ENCODE assay signal across 16 cellular contexts in the genomic region with DNA sequence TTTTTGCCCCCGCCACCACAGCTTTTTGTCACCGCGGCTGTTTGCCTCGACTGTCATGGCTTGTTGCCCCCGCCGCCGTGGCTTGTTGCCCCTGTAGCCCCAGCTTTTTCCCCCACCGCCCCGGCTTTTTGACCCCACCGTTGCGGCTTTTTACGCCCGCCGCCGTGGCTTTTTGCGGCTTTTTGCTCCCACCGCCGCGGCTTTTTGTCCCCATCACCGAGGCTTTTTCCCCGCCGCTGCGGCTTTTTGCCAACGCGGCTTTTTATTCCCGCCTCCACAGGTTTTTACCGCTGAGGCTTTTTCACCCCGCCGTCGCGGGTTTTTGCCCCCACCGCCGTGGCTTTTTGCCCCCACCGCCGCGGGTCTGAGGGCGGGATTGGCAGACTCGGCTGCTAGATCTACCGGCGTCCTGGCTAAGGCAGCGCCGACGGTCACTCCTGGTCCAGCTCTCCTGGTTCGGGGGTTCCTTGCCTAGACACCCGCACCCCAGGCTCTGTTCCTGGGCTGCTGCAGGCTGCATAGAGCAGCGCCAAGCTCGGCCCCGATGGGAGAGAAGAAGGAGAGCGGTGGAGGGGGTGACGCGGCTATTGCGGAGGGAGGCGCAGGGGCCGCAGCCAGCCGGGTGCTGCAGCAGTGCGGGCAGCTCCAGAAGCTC.
DNase-seq lines count a peak whose midpoint lies in the region; ATAC-seq and TF ChIP-seq lines count a peak whose summit lies in the region.
"Had no signal": no experiment of that assay in that cellular context is flagged by ENCODE, and none has a peak within 500 bp of the region (broad histone marks: within the 10 kb centered on the region; RNA-seq: fewer than 3 reads in every experiment).

No MANE protein-coding gene starts in this region.

- peaks cover 9 to 12% (median 10%) of the 10 kb centered on the region in 3 donors for H3K9me3 Mint-ChIP-seq in T-cell

- no peak overlapping the region for H3K4me3 ChIP-seq in SK-N-SH (ENCODE audit: low read depth in 2 of 2, low read length in 1 of 2)
- no peak overlapping the region for H3K4me3 ChIP-seq in BE2C (ENCODE audit: low read depth, low read length)
- H3K4me3 ChIP-seq in upper lobe of right lung: no peak overlapping the region
- H3K4me3 ChIP-seq: BLaER1 treated with 17β-estradiol and CSF1 and Interleukin-3, amounts not matched to agents 10 nM and 100 nM; HAP-1 had no signal

- no peak for TF ChIP-seq RAD21 in SK-N-SH (IDR thresholded peaks at IDR 0.05; ENCODE audit: low read length)

- H3K4me1 ChIP-seq in SK-N-SH (ENCODE audit: control insufficient read depth in 1 of 2, insufficient read depth in 2 of 2, low read depth in 1 of 2, low read length in 1 of 2) (no peaks in the 10 kb centered on the region), BE2C (no peaks in the 10 kb centered on the region), upper lobe of right lung (no peaks in the 10 kb centered on the region)
- H3K4me1 ChIP-seq: BLaER1 treated with 17β-estradiol and CSF1 and Interleukin-3, amounts not matched to agents 10 nM and 100 nM; HAP-1 had no signal

- H3K4me3 Mint-ChIP-seq in T-cell: no peak overlapping the region
- H3K4me3 Mint-ChIP-seq: CD4-positive, CD25-positive, alpha-beta regulatory T cell; HFFc6 had no signal

- CTCF ChIA-PET in SK-N-SH (lab: Yijun Ruan, JAX): no interaction called here
- CTCF ChIA-PET in T-cell (lab: Charles Lee): no interaction called here

- no peak overlapping the region for H3K9ac ChIP-seq in SK-N-SH
- H3K9ac ChIP-seq: BLaER1 treated with 17β-estradiol and CSF1 and Interleukin-3, amounts not matched to agents 10 nM and 100 nM had no signal

- 75% methylated on average over 56 of the region's 56 CpGs for WGBS in SK-N-SH (ENCODE audit: low lambda C conversion rate)

- H4K20me1 ChIP-seq in SK-N-SH (ENCODE audit: insufficient read depth): no peaks in the 10 kb centered on the region
- H4K20me1 ChIP-seq: BLaER1 treated with 17β-estradiol and CSF1 and Interleukin-3, amounts not matched to agents 10 nM and 100 nM had no signal

- H3K36me3 Mint-ChIP-seq in T-cell: peaks cover 4% of the 10 kb centered on the region

- no peaks in the 10 kb centered on the region for H3K27me3 ChIP-seq in SK-N-SH (ENCODE audit: insufficient read depth)
- no peaks in the 10 kb centered on the region for H3K27me3 ChIP-seq in BE2C
- no peaks in the 10 kb centered on the region for H3K27me3 ChIP-seq in upper lobe of right lung

- no peaks in the 10 kb centered on the region for H3K27me3 Mint-ChIP-seq in T-cell
- H3K27me3 Mint-ChIP-seq: CD4-positive, CD25-positive, alpha-beta regulatory T cell had no signal

- POLR2A ChIA-PET in SK-N-SH (lab: Yijun Ruan, JAX): no interaction called here
- POLR2A ChIA-PET in T-cell (lab: Charles Lee): no interaction called here

- H3F3A ChIP-seq in SK-N-SH (replicated peaks; ENCODE audit: insufficient read depth): no peaks in the 10 kb centered on the region

- H3K36me3 ChIP-seq in SK-N-SH (replicated peaks in 1 of 2; ENCODE audit: control insufficient read depth in 1 of 2, insufficient read depth in 2 of 2, low read length in 1 of 2) (no peaks in the 10 kb centered on the region), BE2C (no peaks in the 10 kb centered on the region), upper lobe of right lung (no peaks in the 10 kb centered on the region)
- H3K36me3 ChIP-seq: BLaER1 treated with 17β-estradiol and CSF1 and Interleukin-3, amounts not matched to agents 10 nM and 100 nM; HAP-1 had no signal

- no peak overlapping the region for H3K4me2 ChIP-seq in SK-N-SH
- H3K4me2 ChIP-seq: BLaER1 treated with 17β-estradiol and CSF1 and Interleukin-3, amounts not matched to agents 10 nM and 100 nM had no signal

- ATAC-seq in SK-N-SH treated with all-trans-retinoic acid at 6 μM for 48 hours (no peak), upper lobe of right lung (no peak), HG02571 (IDR thresholded peaks at IDR 0.05; ENCODE audit: unreplicated experiment) (no peak), T-cell (replicated peaks in 1 of 4) (no peak)
- ATAC-seq: HepG2 had no signal

- DNase-seq in SK-N-SH: peak; percentile 1
- DNase-seq in BE2C: peak; percentile 1
- peak; percentile 85 for DNase-seq in mesenteric fat pad (ENCODE audit: low spot score)
- DNase-seq in upper lobe of right lung: peak; percentile 41
- DNase-seq in NCI-H446 (lab: John Stamatoyannopoulos, UW): no peak
- DNase-seq in T-cell: no peak
- DNase-seq: CD4-positive, CD25-positive, alpha-beta regulatory T cell; DMS53; GF-D8; HFFc6 had no signal

- H3K9me3 ChIP-seq in SK-N-SH: peaks cover 3% of the 10 kb centered on the region; the same call in 1 of the 2 replicates
- H3K9me3 ChIP-seq in BE2C: no peaks in the 10 kb centered on the region
- H3K9me3 ChIP-seq in upper lobe of right lung: no peaks in the 10 kb centered on the region
- H3K9me3 ChIP-seq: HAP-1 had no signal

- H2AFZ ChIP-seq in SK-N-SH (ENCODE audit: low read depth): no peak overlapping the region

- no peaks in the 10 kb centered on the region for H3K79me2 ChIP-seq in SK-N-SH (ENCODE audit: insufficient read depth)

- TF ChIP-seq EP300 in SK-N-SH (IDR thresholded peaks at IDR 0.05; ENCODE audit: borderline replicate concordance in 1 of 2, low read depth in 1 of 2, low read length in 1 of 2): no peak

- H3K4me1 Mint-ChIP-seq in T-cell: no peaks in the 10 kb centered on the region
- H3K4me1 Mint-ChIP-seq: CD4-positive, CD25-positive, alpha-beta regulatory T cell had no signal

- H3K9me2 ChIP-seq in SK-N-SH: no peaks in the 10 kb centered on the region

- TF ChIP-seq CTCF in SK-N-SH (IDR thresholded peaks at IDR 0.05) (no peak), BE2C (IDR thresholded peaks at IDR 0.05; ENCODE audit: low read depth, low read length) (no peak), upper lobe of right lung (IDR thresholded peaks at IDR 0.05) (no peak)

- no peak overlapping the region for H3K27ac Mint-ChIP-seq in T-cell
- H3K27ac Mint-ChIP-seq: CD4-positive, CD25-positive, alpha-beta regulatory T cell; HFFc6 had no signal

- intact Hi-C loops in upper lobe of right lung (cut with DNase I): no loop called here

- no peak overlapping the region for H3K27ac ChIP-seq in SK-N-SH (ENCODE audit: low read depth in 2 of 2, low read length in 1 of 2)
- no peak overlapping the region for H3K27ac ChIP-seq in upper lobe of right lung
- H3K27ac ChIP-seq: 22Rv1; BLaER1 treated with 17β-estradiol and CSF1 and Interleukin-3, amounts not matched to agents 10 nM and 100 nM had no signal

TF ChIP-seq in SK-N-SH, 30 proteins besides CTCF, POLR2A, EP300 and RAD21:
- TF ChIP-seq, protein P1, sequence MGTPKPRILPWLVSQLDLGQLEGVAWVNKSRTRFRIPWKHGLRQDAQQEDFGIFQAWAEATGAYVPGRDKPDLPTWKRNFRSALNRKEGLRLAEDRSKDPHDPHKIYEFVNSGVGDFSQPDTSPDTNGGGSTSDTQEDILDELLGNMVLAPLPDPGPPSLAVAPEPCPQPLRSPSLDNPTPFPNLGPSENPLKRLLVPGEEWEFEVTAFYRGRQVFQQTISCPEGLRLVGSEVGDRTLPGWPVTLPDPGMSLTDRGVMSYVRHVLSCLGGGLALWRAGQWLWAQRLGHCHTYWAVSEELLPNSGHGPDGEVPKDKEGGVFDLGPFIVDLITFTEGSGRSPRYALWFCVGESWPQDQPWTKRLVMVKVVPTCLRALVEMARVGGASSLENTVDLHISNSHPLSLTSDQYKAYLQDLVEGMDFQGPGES (IDR thresholded peaks at IDR 0.05; ENCODE audit: low read depth, low read length): no peak
- TF ChIP-seq EZH2phosphoT487 (IDR thresholded peaks at IDR 0.05; ENCODE audit: borderline replicate concordance, low read depth) (no peak), GATA2 (CRISPR knock-in tag; IDR thresholded peaks at IDR 0.05) (no peak), NRF1 (IDR thresholded peaks at IDR 0.05; ENCODE audit: low read depth, low read length) (no peak)

TF ChIP-seq in SK-N-SH treated with all-trans-retinoic acid at 6 μM for 48 hours, 23 proteins besides CTCF, POLR2A, EP300 and RAD21:
- TF ChIP-seq PPARA (CRISPR knock-in tag; IDR thresholded peaks at IDR 0.05; ENCODE audit: borderline replicate concordance) (no peak), ESRRG (CRISPR knock-in tag; IDR thresholded peaks at IDR 0.05) (no peak), BACH2 (CRISPR knock-in tag; IDR thresholded peaks at IDR 0.05; ENCODE audit: borderline replicate concordance) (no peak)
- TF ChIP-seq, protein P2, sequence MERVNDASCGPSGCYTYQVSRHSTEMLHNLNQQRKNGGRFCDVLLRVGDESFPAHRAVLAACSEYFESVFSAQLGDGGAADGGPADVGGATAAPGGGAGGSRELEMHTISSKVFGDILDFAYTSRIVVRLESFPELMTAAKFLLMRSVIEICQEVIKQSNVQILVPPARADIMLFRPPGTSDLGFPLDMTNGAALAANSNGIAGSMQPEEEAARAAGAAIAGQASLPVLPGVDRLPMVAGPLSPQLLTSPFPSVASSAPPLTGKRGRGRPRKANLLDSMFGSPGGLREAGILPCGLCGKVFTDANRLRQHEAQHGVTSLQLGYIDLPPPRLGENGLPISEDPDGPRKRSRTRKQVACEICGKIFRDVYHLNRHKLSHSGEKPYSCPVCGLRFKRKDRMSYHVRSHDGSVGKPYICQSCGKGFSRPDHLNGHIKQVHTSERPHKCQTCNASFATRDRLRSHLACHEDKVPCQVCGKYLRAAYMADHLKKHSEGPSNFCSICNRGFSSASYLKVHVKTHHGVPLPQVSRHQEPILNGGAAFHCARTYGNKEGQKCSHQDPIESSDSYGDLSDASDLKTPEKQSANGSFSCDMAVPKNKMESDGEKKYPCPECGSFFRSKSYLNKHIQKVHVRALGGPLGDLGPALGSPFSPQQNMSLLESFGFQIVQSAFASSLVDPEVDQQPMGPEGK (CRISPR knock-in tag; IDR thresholded peaks at IDR 0.05; ENCODE audit: borderline replicate concordance): no peak
TF ChIP-seq in SK-N-SH treated with all-trans-retinoic acid at 6 μM for 48 hours: peak in this region for 0.

Comparison
In these comparisons a context has a peak if more than half of its experiments do, and no peak if none do; other contexts are left out.
1. DNase-seq: peak in SK-N-SH (single experiment), BE2C (single experiment), mesenteric fat pad (single experiment) and upper lobe of right lung (single experiment); none in NCI-H446 (0 of 2) and T-cell (0 of 34).